15 cellular contexts compared by ENCODE assay signal in genomic region chr2:20582600-20583221, GRCh38.
A peak's percentile ranks its signal among the peaks of the same experiment; 100 is the strongest.
DNase-seq lines count a peak whose midpoint lies in the region; ATAC-seq, FAIRE-seq and TF ChIP-seq lines count a peak whose summit lies in the region.
"Had no signal": no experiment of that assay in that cellular context is flagged by ENCODE, and none has a peak within 500 bp of the region (broad histone marks: within the 10 kb centered on the region; RNA-seq: fewer than 3 reads in every experiment).

No MANE protein-coding gene starts in this region.

- no peak for ATAC-seq in K562
- ATAC-seq in HG02970 (IDR thresholded peaks at IDR 0.05; ENCODE audit: low FRiP score, unreplicated experiment), result no peak
- ATAC-seq in HG02678 (IDR thresholded peaks at IDR 0.05; ENCODE audit: unreplicated experiment), result no peak
- ATAC-seq in HG02571 (IDR thresholded peaks at IDR 0.05; ENCODE audit: unreplicated experiment), result no peak

- no peak for FAIRE-seq in K562 (lab: Jason Lieb, UNC)
- FAIRE-seq in kidney (lab: Jason Lieb, UNC), result no peak

- H3K9me3 ChIP-seq in BLaER1 (peaks cover 9% of the 10 kb centered on the region), K562 (replicated peaks; ENCODE audit: control insufficient read depth, insufficient read depth, low read depth, low read length) (no peaks in the 10 kb centered on the region; the same call in none of the 2 replicates), kidney (ENCODE audit: control insufficient read depth in 1 of 2, low read length in 2 of 2) (peaks cover 0 to 2% of the 10 kb centered on the region in 2 donors)
- H3K9me3 ChIP-seq: colonic mucosa had no signal

- H3K27me3 ChIP-seq in BLaER1 (no peaks in the 10 kb centered on the region), K562 (ENCODE audit: control insufficient read depth in 2 of 2, insufficient read depth in 2 of 2, low read length in 2 of 2) (no peaks in the 10 kb centered on the region), rectal smooth muscle tissue (ENCODE audit: control insufficient read depth, insufficient read depth, low read length) (no peaks in the 10 kb centered on the region)
- H3K27me3 ChIP-seq: colonic mucosa had no signal

- H3K4me3 ChIP-seq in BLaER1 (no peak overlapping the region), K562 (no peak overlapping the region), kidney (ENCODE audit: low read length in 2 of 2) (no peak overlapping the region), rectal smooth muscle tissue (ENCODE audit: low read length) (no peak overlapping the region)
- H3K4me3 ChIP-seq: colonic mucosa had no signal

- TF ChIP-seq POLR2A in K562 (conservative IDR thresholded peaks at IDR 0.05), result no peak

- WGBS in K562 (ENCODE audit: insufficient coverage, low coverage, missing lambda C conversion rate), result 53% methylated on average over 5 of the region's 5 CpGs

- intact Hi-C loops in K562 (cut with micrococcal nuclease), result no loop called here
- intact Hi-C loops in kidney (cut with DNase I), result no loop called here

- no peaks in the 10 kb centered on the region for H3K79me2 ChIP-seq in K562 (ENCODE audit: control insufficient read depth, insufficient read depth, low read length)

- TF ChIP-seq EP300 in K562 (IDR thresholded peaks at IDR 0.05; ENCODE audit: low read length), result no peak

- CTCF ChIA-PET in K562 (lab: Yijun Ruan, JAX; ENCODE audit: low intra/inter-chr PET ratio), result no interaction called here

- DNase-seq in K562 (ENCODE audit: extremely low read depth in 1 of 4, low spot score in 3 of 4) (no peak), kidney (peak; percentile 62), DMS153 treated with DMSO at 0.1 percent for 48 hours (lab: John Stamatoyannopoulos, UW; ENCODE audit: unreplicated experiment) (no peak)
- DNase-seq: activated CD4-positive, CD25-positive, alpha-beta regulatory T cell; activated naive CD8-positive, alpha-beta T cell treated with anti-CD3 and anti-CD28 coated beads, Interleukin-2, amount 10 ng/mL, durations not matched to agents 7 days and 5 days; colonic mucosa; DMS 273 treated with DMSO at 0.1 percent for 48 hours; HFFc6; NCI-H1092 treated with DMSO at 0.1 percent for 48 hours; NCI-H510A had no signal

- BruUV-seq in K562 (replicated peaks; lab: Mats Ljungman, UMichigan), result no TSS peak

- H3K36me3 ChIP-seq in BLaER1, result no peaks in the 10 kb centered on the region
- no peaks in the 10 kb centered on the region for H3K36me3 ChIP-seq in K562 (ENCODE audit: control insufficient read depth, insufficient read depth, low read length)
- no peaks in the 10 kb centered on the region for H3K36me3 ChIP-seq in kidney (ENCODE audit: control insufficient read depth in 1 of 2, insufficient read depth in 2 of 2, low read length in 2 of 2)
- no peaks in the 10 kb centered on the region for H3K36me3 ChIP-seq in rectal smooth muscle tissue (ENCODE audit: control insufficient read depth, insufficient read depth, low read length)
- H3K36me3 ChIP-seq: colonic mucosa had no signal

- H3K9ac ChIP-seq in BLaER1 (no peak overlapping the region), K562 (ENCODE audit: insufficient read depth in 1 of 2, low read depth in 2 of 2, low read length in 2 of 2) (no peak overlapping the region; a peak in 1 of 4 replicates), kidney (ENCODE audit: low read length in 2 of 2) (no peak overlapping the region), rectal smooth muscle tissue (ENCODE audit: low read length) (no peak overlapping the region)

- H3K27ac ChIP-seq in BLaER1 (no peak overlapping the region), K562 (ENCODE audit: extremely low read depth, low read depth, low read length) (no peak overlapping the region), kidney (ENCODE audit: low read depth in 2 of 2, low read length in 2 of 2) (peak overlapping the region; percentile 26 to 61), rectal smooth muscle tissue (ENCODE audit: low read depth, low read length) (peak overlapping the region; percentile 35)
- H3K27ac ChIP-seq: colonic mucosa had no signal

- POLR2A ChIA-PET in K562 (lab: Yijun Ruan, JAX), result interaction anchor here (0.7 to 1.4 kb wide), 4 partner anchors 11 to 128 kb away, joined by 3 to 5 read pairs (median 3); no protein-coding TSS in a partner anchor

- no peaks in the 10 kb centered on the region for H3K9me1 ChIP-seq in K562 (ENCODE audit: control insufficient read depth, insufficient read depth, low read length)

- TF ChIP-seq RAD21 in K562 (CRISPR knock-in tag; conservative IDR thresholded peaks at IDR 0.05 in 1 of 2, IDR thresholded peaks at IDR 0.05 in 1 of 2), result no peak

- in situ Hi-C loops in K562 (cut with MboI), result no loop called here

- peak overlapping the region; percentile 41 for H3K4me2 ChIP-seq in BLaER1
- no peak overlapping the region for H3K4me2 ChIP-seq in K562 (ENCODE audit: insufficient read depth, low read length)

- H4K20me1 ChIP-seq in BLaER1 (no peaks in the 10 kb centered on the region), K562 (replicated peaks; ENCODE audit: control insufficient read depth, insufficient read depth, low read length) (no peaks in the 10 kb centered on the region)

- H2AFZ ChIP-seq in K562 (ENCODE audit: low read depth, low read length), result no peak overlapping the region

- peaks cover 86% of the 10 kb centered on the region for H3K4me1 ChIP-seq in BLaER1
- peaks cover 32 to 35% of the 10 kb centered on the region in 2 experiments for H3K4me1 ChIP-seq in K562 (replicated peaks in 1 of 2; ENCODE audit: control insufficient read depth in 2 of 2, insufficient read depth in 2 of 2, low read length in 2 of 2)
- peaks cover 63 to 77% of the 10 kb centered on the region in 2 donors for H3K4me1 ChIP-seq in kidney (ENCODE audit: control insufficient read depth in 1 of 2, insufficient read depth in 1 of 2, low read depth in 1 of 2, low read length in 2 of 2)
- peaks cover 30% of the 10 kb centered on the region for H3K4me1 ChIP-seq in rectal smooth muscle tissue (ENCODE audit: control insufficient read depth, insufficient read depth, low read length)

- TF ChIP-seq CTCF in K562 (IDR thresholded peaks at IDR 0.05 in 2 of 3, conservative IDR thresholded peaks at IDR 0.05 in 1 of 3; ENCODE audit: insufficient read depth in 2 of 3, low read depth in 1 of 3, low read length in 3 of 3) (no peak), kidney (IDR thresholded peaks at IDR 0.05; ENCODE audit: borderline replicate concordance, extremely low read depth, insufficient read depth) (no peak)

TF ChIP-seq in K562, 482 proteins besides CTCF, POLR2A, EP300 and RAD21:
- TF ChIP-seq CHCHD3 (CRISPR knock-in tag; IDR thresholded peaks at IDR 0.05) (no peak), CEBPG (CRISPR knock-in tag; IDR thresholded peaks at IDR 0.05) (peak; percentile 9; the same call in 1 of the 2 replicates), CEBPG (tag; conservative IDR thresholded peaks at IDR 0.05 in 1 of 2, IDR thresholded peaks at IDR 0.05 in 1 of 2) (no peak)

Comparison
In these comparisons a context has a peak if more than half of its experiments do, and no peak if none do; other contexts are left out.
1. H3K27ac ChIP-seq: peak in kidney (2 of 2) and rectal smooth muscle tissue (single experiment); none in BLaER1 (single experiment) and K562 (single experiment).